ENCODE assay signal across 18 cellular contexts in the genomic region with DNA sequence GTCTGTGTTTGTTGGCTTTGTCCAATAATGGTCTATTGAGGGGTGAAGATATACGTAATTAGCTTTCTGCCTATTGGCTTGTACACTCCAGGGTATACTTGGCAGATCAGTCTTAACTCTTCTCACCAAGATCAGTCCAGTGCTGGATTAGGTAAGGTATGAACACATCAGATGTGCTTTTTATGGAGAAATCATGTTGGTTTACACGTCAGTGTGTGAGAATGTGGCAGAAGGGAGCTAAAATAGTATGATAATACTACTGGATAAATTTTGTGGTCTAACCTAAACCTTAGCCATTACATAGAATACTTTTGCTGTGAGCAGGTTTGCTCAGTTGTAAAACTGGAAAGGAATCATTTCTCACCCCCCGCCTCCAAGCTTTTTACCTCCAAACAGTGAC.
"Had no signal": no experiment of that assay in that cellular context is flagged by ENCODE, and none has a peak within 500 bp of the region (broad histone marks: within the 10 kb centered on the region; RNA-seq: fewer than 3 reads in every experiment).

No MANE protein-coding gene starts in this region.

- H3K27ac ChIP-seq: esophagus muscularis mucosa, hepatocyte, lower lobe of right lung, thoracic aorta, upper lobe of left lung had no signal

- H3K9me3 Mint-ChIP-seq: activated CD4-positive, alpha-beta T cell treated with anti-CD3 and anti-CD28 coated beads, Interleukin-2, amount 10 ng/mL, durations not matched to agents 24 days and 14 days; activated naive CD8-positive, alpha-beta T cell treated with anti-CD3 and anti-CD28 coated beads, Interleukin-2, amount 10 ng/mL, durations not matched to agents 7 days and 5 days; activated T-helper 17 cell treated with anti-CD3 and anti-CD28 coated beads, Interleukin-2, amount 50 U/mL, for 72 hours; naive thymus-derived CD8-positive, alpha-beta T cell; stimulated activated effector memory CD8-positive, alpha-beta T cell treated with anti-CD3 and anti-CD28 coated beads, Interleukin-12 subunit alpha, Interleukin-12 subunit beta, amount 100 ng/mL, for 72 hours had no signal

- H3K27me3 ChIP-seq: esophagus muscularis mucosa, hepatocyte, upper lobe of left lung had no signal

- DNase-seq: activated CD4-positive, alpha-beta T cell treated with anti-CD3 and anti-CD28 coated beads, Interleukin-2, amount 10 ng/mL, durations not matched to agents 24 days and 14 days; activated CD4-positive, CD25-positive, alpha-beta regulatory T cell; activated naive CD4-positive, alpha-beta T cell; activated naive CD8-positive, alpha-beta T cell treated with anti-CD3 and anti-CD28 coated beads, Interleukin-2, amount 10 ng/mL, durations not matched to agents 7 days and 5 days; aorta; effector CD8-positive, alpha-beta T cell; islet precursor cell; lower lobe of right lung; naive thymus-derived CD8-positive, alpha-beta T cell; stimulated activated CD4-positive, alpha-beta T cell treated with anti-CD3 and anti-CD28 coated beads, Interleukin-4, amount 100 ng/mL, for 24 hours; T1000; upper lobe of left lung had no signal

- H3K4me3 ChIP-seq: esophagus muscularis mucosa, hepatocyte, lower lobe of right lung, thoracic aorta, upper lobe of left lung had no signal

- H3K27ac Mint-ChIP-seq: activated CD4-positive, alpha-beta T cell treated with anti-CD3 and anti-CD28 coated beads, Interleukin-2, amount 10 ng/mL, durations not matched to agents 24 days and 14 days; activated naive CD8-positive, alpha-beta T cell treated with anti-CD3 and anti-CD28 coated beads, Interleukin-2, amount 10 ng/mL, durations not matched to agents 7 days and 5 days; activated T-helper 17 cell treated with anti-CD3 and anti-CD28 coated beads, Interleukin-2, amount 50 U/mL, for 72 hours; stimulated activated effector memory CD8-positive, alpha-beta T cell treated with anti-CD3 and anti-CD28 coated beads, Interleukin-12 subunit alpha, Interleukin-12 subunit beta, amount 100 ng/mL, for 72 hours had no signal

- H3K9me3 ChIP-seq: esophagus muscularis mucosa, lower lobe of right lung, thoracic aorta, upper lobe of left lung had no signal

- ATAC-seq: activated T-helper 17 cell treated with anti-CD3 and anti-CD28 coated beads, Interleukin-2, amount 50 U/mL, for 72 hours; lower lobe of right lung; naive thymus-derived CD8-positive, alpha-beta T cell; sciatic nerve; stimulated activated effector memory CD8-positive, alpha-beta T cell treated with anti-CD3 and anti-CD28 coated beads, Interleukin-12 subunit alpha, Interleukin-12 subunit beta, amount 100 ng/mL, for 72 hours had no signal

- H3K27me3 Mint-ChIP-seq: activated CD4-positive, alpha-beta T cell treated with anti-CD3 and anti-CD28 coated beads, Interleukin-2, amount 10 ng/mL, durations not matched to agents 24 days and 14 days; activated naive CD8-positive, alpha-beta T cell treated with anti-CD3 and anti-CD28 coated beads, Interleukin-2, amount 10 ng/mL, durations not matched to agents 7 days and 5 days; activated T-helper 17 cell treated with anti-CD3 and anti-CD28 coated beads, Interleukin-2, amount 50 U/mL, for 72 hours; naive thymus-derived CD8-positive, alpha-beta T cell had no signal

- H3K4me3 Mint-ChIP-seq: activated CD4-positive, alpha-beta T cell treated with anti-CD3 and anti-CD28 coated beads, Interleukin-2, amount 10 ng/mL, durations not matched to agents 24 days and 14 days; activated naive CD8-positive, alpha-beta T cell treated with anti-CD3 and anti-CD28 coated beads, Interleukin-2, amount 10 ng/mL, durations not matched to agents 7 days and 5 days; activated T-helper 17 cell treated with anti-CD3 and anti-CD28 coated beads, Interleukin-2, amount 50 U/mL, for 72 hours; naive thymus-derived CD8-positive, alpha-beta T cell; stimulated activated effector memory CD8-positive, alpha-beta T cell treated with anti-CD3 and anti-CD28 coated beads, Interleukin-12 subunit alpha, Interleukin-12 subunit beta, amount 100 ng/mL, for 72 hours had no signal
